9 cellular contexts compared by ENCODE assay signal in genomic region chr4:183906736-183907651, GRCh38. TPM values are rescaled to one million over a fixed set of nuclear protein-coding genes. Genes with fewer than 3 reads are reported as not detected.
A peak's percentile ranks its signal among the peaks of the same experiment; 100 is the strongest.
DNase-seq lines count a peak whose midpoint lies in the region; ATAC-seq and TF ChIP-seq lines count a peak whose summit lies in the region.
"Had no signal": no experiment of that assay in that cellular context is flagged by ENCODE, and none has a peak within 500 bp of the region (broad histone marks: within the 10 kb centered on the region; RNA-seq: fewer than 3 reads in every experiment).

No MANE protein-coding gene starts in this region.

- H3K27ac ChIP-seq in HUES6 (ENCODE audit: low read depth, low read length), result peak overlapping the region; percentile 77; the same call in 1 of the 2 replicates
- H3K27ac ChIP-seq in body of pancreas, result peak overlapping the region in 1 of 4 donors; percentile 76
- H3K27ac ChIP-seq in PC-9, result no peak overlapping the region

- H3K27me3 Mint-ChIP-seq in T-helper 17 cell, result peaks cover 50% of the 10 kb centered on the region

- H3K4me1 ChIP-seq in HUES6 (ENCODE audit: control insufficient read depth, insufficient read depth, low read length) (peaks cover 17% of the 10 kb centered on the region), body of pancreas (peaks cover 31% of the 10 kb centered on the region), PC-9 (replicated peaks; ENCODE audit: insufficient read depth) (no peaks in the 10 kb centered on the region)

- no peaks in the 10 kb centered on the region for H4K20me1 ChIP-seq in PC-9 (ENCODE audit: insufficient read depth)

- H3K9ac ChIP-seq in HUES6 (ENCODE audit: low read length), result peak overlapping the region; percentile 93

- POLR2A ChIA-PET in PC-9 (lab: Charles Lee; ENCODE audit: unreplicated experiment), result interaction anchor here (0.7 kb wide), 2 partner anchors 147 to 636 kb away, joined by 5 to 7 read pairs; no protein-coding TSS in a partner anchor

- H3K4me3 ChIP-seq in HUES6 (ENCODE audit: low read depth, low read length), result peak overlapping the region; percentile 89
- peak overlapping the region; percentile 43 to 53 for H3K4me3 ChIP-seq in body of pancreas
- peak overlapping the region; percentile 30 for H3K4me3 ChIP-seq in skeletal muscle cell (ENCODE audit: low read depth, low read length)
- no peak overlapping the region for H3K4me3 ChIP-seq in PC-9

- no peak for TF ChIP-seq CTCF in body of pancreas (IDR thresholded peaks at IDR 0.05)
- no peak for TF ChIP-seq CTCF in PC-9 (conservative IDR thresholded peaks at IDR 0.05)

- 15 to 21% methylated on average over 18 to 54 of the region's 54 CpGs for WGBS in body of pancreas, 2 donors

- H3K27me3 ChIP-seq in HUES6 (ENCODE audit: control insufficient read depth, insufficient read depth, low read length) (peaks cover 35% of the 10 kb centered on the region), body of pancreas (no peaks in the 10 kb centered on the region), PC-9 (ENCODE audit: insufficient read depth, low read depth) (peaks cover 7% of the 10 kb centered on the region; the same call in 1 of the 2 replicates)

- H2AFZ ChIP-seq in PC-9, result no peak overlapping the region

- H3K27ac Mint-ChIP-seq in T-helper 17 cell, result no peak overlapping the region
- H3K27ac Mint-ChIP-seq: T-helper 1 cell treated with Interleukin-12 subunit alpha and Interleukin-12 subunit beta and Interleukin-4 antibody, amounts not matched to agents 30 μg/mL and 1 μg/mL, for 36 hours had no signal

- no peak for TF ChIP-seq POLR2A in body of pancreas (IDR thresholded peaks at IDR 0.05)

- H3K9me3 ChIP-seq in HUES6 (ENCODE audit: control insufficient read depth, insufficient read depth, low read depth, low read length) (peaks cover 14% of the 10 kb centered on the region), body of pancreas (no peaks in the 10 kb centered on the region), T-helper 17 cell (ENCODE audit: control insufficient read depth, low read length, poor library complexity, severe bottlenecking) (no peaks in the 10 kb centered on the region), PC-9 (ENCODE audit: insufficient read depth, low read depth) (no peaks in the 10 kb centered on the region)

- no peaks in the 10 kb centered on the region for H3K9me2 ChIP-seq in PC-9 (ENCODE audit: insufficient read depth)

- intact Hi-C loops in body of pancreas (cut with DNase I) (no loop called here), PC-9 (cut with micrococcal nuclease; ENCODE audit: unreplicated experiment) (no loop called here)

- H3K4me1 Mint-ChIP-seq in T-helper 17 cell, result peaks cover 2% of the 10 kb centered on the region

- H3K4me2 ChIP-seq in PC-9, result no peak overlapping the region

- no peaks in the 10 kb centered on the region for H3K79me2 ChIP-seq in PC-9 (ENCODE audit: low read depth)

- no peaks in the 10 kb centered on the region for H3F3A ChIP-seq in PC-9 (ENCODE audit: insufficient read depth, low read depth)

- ATAC-seq in body of pancreas, result no peak
- ATAC-seq in T-helper 17 cell, result no peak

- no peak overlapping the region for H3K4me3 Mint-ChIP-seq in T-helper 17 cell
- H3K4me3 Mint-ChIP-seq: T-helper 1 cell treated with Interleukin-12 subunit alpha and Interleukin-12 subunit beta and Interleukin-4 antibody, amounts not matched to agents 30 μg/mL and 1 μg/mL, for 36 hours had no signal

- peak in 3 of 4 donors; percentile 22 to 41 (median 25) for DNase-seq in body of pancreas
- peak; percentile 38 for DNase-seq in inferior parietal cortex (ENCODE audit: extremely low spot score)
- no peak for DNase-seq in skeletal muscle cell (ENCODE audit: low read depth)
- DNase-seq in HCEC 1CT, result no peak
- DNase-seq in T-helper 17 cell, result no peak
- no peak for DNase-seq in PC-9
- DNase-seq in stimulated activated CD4-positive, alpha-beta T cell treated with anti-CD3 and anti-CD28 coated beads, Interleukin-2, amount 100 ng/mL, for 48 hours, result no peak

- BruUV-seq in PC-9 (replicated peaks; lab: Mats Ljungman, UMichigan), result no TSS peak

- no peaks in the 10 kb centered on the region for H3K36me3 ChIP-seq in HUES6 (ENCODE audit: control insufficient read depth, insufficient read depth, low read length)
- no peaks in the 10 kb centered on the region for H3K36me3 ChIP-seq in body of pancreas (replicated peaks in 1 of 2; ENCODE audit: insufficient read depth in 1 of 2, low read depth in 2 of 2)
- H3K36me3 ChIP-seq in PC-9 (ENCODE audit: low read depth), result no peaks in the 10 kb centered on the region

- H3K36me3 Mint-ChIP-seq in T-helper 17 cell (ENCODE audit: low read depth), result peaks cover 3% of the 10 kb centered on the region

- CTCF ChIA-PET in PC-9 (lab: Charles Lee), result no interaction called here

RNA-seq across cellular contexts. Expression of gene STOX2, which starts 1.9 kb away (rescaled TPM):
- total RNA-seq in body of pancreas (10 to 100 TPM; 15.0 to 15.8 TPM), T-helper 17 cell (under 1 TPM in 1 of 2 donors, not detected in 1; 0.37 TPM), PC-9 (2021) (4.5 TPM in 2 replicates)

Comparison
In these comparisons a context has a peak if more than half of its experiments do, and no peak if none do; other contexts are left out.
1. DNase-seq: peak in body of pancreas (3 of 4) and inferior parietal cortex (single experiment); none in skeletal muscle cell (single experiment), HCEC 1CT (single experiment), T-helper 17 cell (0 of 3), PC-9 (0 of 2) and stimulated activated CD4-positive, alpha-beta T cell treated with anti-CD3 and anti-CD28 coated beads, Interleukin-2, amount 100 ng/mL, for 48 hours (0 of 2).